ENCODE assay signal across 8 cellular contexts in the genomic region with DNA sequence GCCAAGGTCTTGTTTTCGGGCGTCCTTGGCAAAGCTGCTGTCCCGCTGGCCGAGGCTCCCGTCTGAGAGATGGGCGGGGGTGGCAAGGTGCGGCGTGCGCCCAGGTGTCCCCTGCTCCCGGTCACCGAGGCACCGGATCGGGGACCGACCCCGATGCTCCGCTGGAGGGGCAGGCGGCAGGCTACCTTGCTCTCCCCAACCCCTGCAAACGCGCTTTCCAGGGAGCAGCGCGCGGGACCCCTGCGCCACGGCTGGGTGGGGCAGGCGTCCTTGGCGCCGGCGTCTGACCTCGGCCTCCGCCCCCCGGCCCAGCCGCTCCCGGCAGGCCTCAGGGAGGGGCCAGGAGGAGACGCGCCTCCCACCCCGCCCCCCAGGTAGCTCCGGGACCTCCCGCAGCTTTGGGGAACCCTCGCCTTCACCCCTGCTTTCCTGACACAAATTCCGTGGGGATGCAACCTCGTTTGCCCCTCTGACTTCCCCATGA. TPM values are rescaled to one million over a fixed set of nuclear protein-coding genes. Genes with fewer than 3 reads are reported as not detected.
A peak's percentile ranks its signal among the peaks of the same experiment; 100 is the strongest.
DNase-seq lines count a peak whose midpoint lies in the region; ATAC-seq, FAIRE-seq and TF ChIP-seq lines count a peak whose summit lies in the region.

No MANE protein-coding gene starts in this region.

- DNase-seq in K562 (ENCODE audit: extremely low read depth in 1 of 4, low spot score in 3 of 4) = peak; percentile 54 to 70 (median 67)
- peak in 1 of 2 donors; percentile 48 for DNase-seq in memory B cell (ENCODE audit: low spot score in 2 of 2)
- DNase-seq in amygdala (lab: John Stamatoyannopoulos, UW) = no peak
- no peak for DNase-seq in DMS153 (lab: John Stamatoyannopoulos, UW)
- DNase-seq in NCI-H446 (lab: John Stamatoyannopoulos, UW) = no peak

- intact Hi-C loops in K562 (cut with micrococcal nuclease) = loop anchor here (1.0 to 5.0 kb wide), 3 partner anchors 13 to 38 kb away; a partner anchor contains a TSS

- peaks cover 54% of the 10 kb centered on the region for H3K79me2 ChIP-seq in DOHH2 (ENCODE audit: control insufficient read depth, low read length)
- H3K79me2 ChIP-seq in K562 (ENCODE audit: control insufficient read depth, insufficient read depth, low read length) = peaks cover 46% of the 10 kb centered on the region

- H3K27ac ChIP-seq in DOHH2 (ENCODE audit: low read depth, low read length) (peak overlapping the region; percentile 97), HUES6 (ENCODE audit: low read depth, low read length) (peak overlapping the region; percentile 91; the same call in 1 of the 2 replicates), K562 (ENCODE audit: extremely low read depth, low read depth, low read length) (peak overlapping the region; percentile 60)

- H3K4me3 ChIP-seq in DOHH2 (ENCODE audit: low read length) = peak overlapping the region; percentile 99
- peak overlapping the region; percentile 90 for H3K4me3 ChIP-seq in HUES6 (ENCODE audit: low read depth, low read length)
- peak overlapping the region; percentile 66 for H3K4me3 ChIP-seq in K562

- peak overlapping the region; percentile 98 for H3K4me3 Mint-ChIP-seq in memory B cell

- CTCF ChIA-PET in K562 (lab: Yijun Ruan, JAX; ENCODE audit: low intra/inter-chr PET ratio) = interaction anchor here (0.7 kb wide), 1 partner anchor 106 kb away, joined by 3 read pairs; no protein-coding TSS in a partner anchor

- no peaks in the 10 kb centered on the region for H3K27me3 Mint-ChIP-seq in memory B cell

- H3K9me2 ChIP-seq in DOHH2 (replicated peaks; ENCODE audit: control insufficient read depth, low read length) = no peaks in the 10 kb centered on the region

- H4K20me1 ChIP-seq in DOHH2 (ENCODE audit: control insufficient read depth, insufficient read depth, low read depth, low read length) = no peaks in the 10 kb centered on the region
- H4K20me1 ChIP-seq in K562 (replicated peaks; ENCODE audit: control insufficient read depth, insufficient read depth, low read length) = peaks cover 9% of the 10 kb centered on the region; the same call in 1 of the 2 replicates

- H3K27ac Mint-ChIP-seq in memory B cell = peak overlapping the region; percentile 91

- peaks cover 37% of the 10 kb centered on the region for H3K4me1 Mint-ChIP-seq in memory B cell

- in situ Hi-C loops in K562 (cut with MboI) = no loop called here

- H3K9me3 ChIP-seq in DOHH2 (ENCODE audit: control insufficient read depth, insufficient read depth, low read length) = no peaks in the 10 kb centered on the region
- H3K9me3 ChIP-seq in HUES6 (ENCODE audit: control insufficient read depth, insufficient read depth, low read depth, low read length) = 0 out of 2 replicates have a peak, but pooled peaks cover 4% of the 10 kb centered on the region
- no peaks in the 10 kb centered on the region for H3K9me3 ChIP-seq in K562 (replicated peaks; ENCODE audit: control insufficient read depth, insufficient read depth, low read depth, low read length)

- POLR2A ChIA-PET in K562 (lab: Yijun Ruan, JAX) = interaction anchor here (0.7 to 1.8 kb wide), 4 partner anchors 11 to 97 kb away, joined by 3 to 5 read pairs (median 4); no protein-coding TSS in a partner anchor

- peaks cover 46% of the 10 kb centered on the region for H3F3A ChIP-seq in DOHH2 (ENCODE audit: control insufficient read depth, insufficient read depth)

- WGBS in K562 (ENCODE audit: insufficient coverage, low coverage, missing lambda C conversion rate) = 0% methylated on average over 6 of the region's 41 CpGs

- no TSS peak for BruUV-seq in K562 (replicated peaks; lab: Mats Ljungman, UMichigan)

- H3K9me3 Mint-ChIP-seq in memory B cell = no peaks in the 10 kb centered on the region

- no peak for TF ChIP-seq RAD21 in K562 (CRISPR knock-in tag; conservative IDR thresholded peaks at IDR 0.05 in 1 of 2, IDR thresholded peaks at IDR 0.05 in 1 of 2)

- peaks cover 55% of the 10 kb centered on the region for H3K4me1 ChIP-seq in DOHH2 (ENCODE audit: control insufficient read depth, low read length)
- peaks cover 36% of the 10 kb centered on the region for H3K4me1 ChIP-seq in HUES6 (ENCODE audit: control insufficient read depth, insufficient read depth, low read length)
- H3K4me1 ChIP-seq in K562 (replicated peaks in 1 of 2; ENCODE audit: control insufficient read depth in 2 of 2, insufficient read depth in 2 of 2, low read length in 2 of 2) = peaks cover 31 to 49% of the 10 kb centered on the region in 2 experiments; a peak in 4 of 5 replicates

- H2AFZ ChIP-seq in K562 (ENCODE audit: low read depth, low read length) = peak overlapping the region; percentile 80

- H3K36me3 ChIP-seq in DOHH2 (ENCODE audit: control insufficient read depth, low read length) = peaks cover 42% of the 10 kb centered on the region
- no peaks in the 10 kb centered on the region for H3K36me3 ChIP-seq in HUES6 (ENCODE audit: control insufficient read depth, insufficient read depth, low read length)
- H3K36me3 ChIP-seq in K562 (ENCODE audit: control insufficient read depth, insufficient read depth, low read length) = no peaks in the 10 kb centered on the region

- H3K27me3 ChIP-seq in DOHH2 (ENCODE audit: control insufficient read depth, low read length) (no peaks in the 10 kb centered on the region), HUES6 (ENCODE audit: control insufficient read depth, insufficient read depth, low read length) (no peaks in the 10 kb centered on the region), K562 (ENCODE audit: control insufficient read depth in 2 of 2, insufficient read depth in 2 of 2, low read length in 2 of 2) (no peaks in the 10 kb centered on the region)

- TF ChIP-seq POLR2A in K562 (conservative IDR thresholded peaks at IDR 0.05) = no peak

- H3K4me2 ChIP-seq in DOHH2 (ENCODE audit: low read length) (peak overlapping the region; percentile 96), K562 (ENCODE audit: insufficient read depth, low read length) (peak overlapping the region; percentile 86)

- no peak for FAIRE-seq in K562 (lab: Jason Lieb, UNC)

- ATAC-seq in K562 = peak; percentile 60
- no peak for ATAC-seq in memory B cell (ENCODE audit: low read depth)
- ATAC-seq in GM18520 (IDR thresholded peaks at IDR 0.05; ENCODE audit: unreplicated experiment) = no peak

- peaks cover 2% of the 10 kb centered on the region for H3K36me3 Mint-ChIP-seq in memory B cell

- no peak for TF ChIP-seq EP300 in K562 (IDR thresholded peaks at IDR 0.05; ENCODE audit: low read length)

- H3K9ac ChIP-seq in HUES6 (ENCODE audit: low read length) (peak overlapping the region; percentile 85), K562 (ENCODE audit: insufficient read depth in 1 of 2, low read depth in 2 of 2, low read length in 2 of 2) (peak overlapping the region; percentile 70 to 96)

- H3K9me1 ChIP-seq in K562 (ENCODE audit: control insufficient read depth, insufficient read depth, low read length) = peaks cover 3% of the 10 kb centered on the region

- TF ChIP-seq CTCF in DOHH2 (IDR thresholded peaks at IDR 0.05; ENCODE audit: low read depth, low read length, poor library complexity, severe bottlenecking) (no peak), K562 (IDR thresholded peaks at IDR 0.05 in 2 of 3, conservative IDR thresholded peaks at IDR 0.05 in 1 of 3; ENCODE audit: insufficient read depth in 2 of 3, low read depth in 1 of 3, low read length in 3 of 3) (no peak)

RNA-seq across cellular contexts. Expression of a gene that starts 0.6 kb away (rescaled TPM):
- 7.7 and 21.3 TPM in 2 replicates for total RNA-seq in K562 (2011; cell fraction: chromatin; rRNA removed; ENCODE audit: low replicate concordance)
- 14.7 and 14.9 TPM in 2 replicates for total RNA-seq in K562 (2011; cell fraction: nucleolus; rRNA removed)
- total RNA-seq in K562 (2011; cell fraction: nucleoplasm; rRNA removed) = 10.3 and 11.8 TPM in 2 replicates
- total RNA-seq in K562 (2014; rRNA removed) = 6.4 and 7.1 TPM in 2 replicates
- 0.73 and 1.2 TPM in 2 replicates for total RNA-seq in K562 (2014; rRNA removed; fragmentation: Illumina TruSeq; extraction: Trizol)
- total RNA-seq in K562 (2015; rRNA removed; fragmentation: Illumina TruSeq; extraction: Trizol) = 2.4 TPM in 2 replicates
- total RNA-seq in K562 (2021) = 6.6 and 7.0 TPM in 2 replicates
- 3.4 and 3.5 TPM in 2 replicates for polyA plus RNA-seq in K562 (2011; rRNA removed)
- polyA plus RNA-seq in K562 (2011; cell fraction: cytosol; rRNA removed) = 3.6 and 8.3 TPM in 2 replicates
- polyA plus RNA-seq in K562 (2011; cell fraction: nucleus; rRNA removed) = 7.7 and 13.0 TPM in 2 replicates
- 3.4 and 4.5 TPM in 2 replicates for polyA plus RNA-seq in K562 (2012)
- 1.8 and 3.2 TPM in 2 replicates for polyA plus RNA-seq in K562 (2014; fragmentation: Illumina TruSeq; extraction: Trizol)
- under 1 TPM; 0.06 to 0.10 TPM for polyA plus RNA-seq in K562 (2014; fragmentation: Nextera tagmentation; extraction: Ambion mirVana)
- polyA plus RNA-seq in K562 (2014; rRNA removed) = 4.0 and 4.7 TPM in 2 replicates
- polyA minus RNA-seq in K562 (2011; rRNA and poly(A)+ RNA removed) = 1.9 and 3.2 TPM in 2 replicates
- polyA minus RNA-seq in K562 (2011; cell fraction: cytosol; rRNA and poly(A)+ RNA removed) = 4.7 and 5.6 TPM in 2 replicates
- 7.0 and 7.4 TPM in 2 replicates for polyA minus RNA-seq in K562 (2011; cell fraction: nucleus; rRNA and poly(A)+ RNA removed)

RNA-seq across cellular contexts. Expression of a gene that starts 16.9 kb away (rescaled TPM):
- 123 and 227 TPM in 2 replicates for total RNA-seq in K562 (2011; cell fraction: chromatin; rRNA removed; ENCODE audit: low replicate concordance)
- total RNA-seq in K562 (2011; cell fraction: nucleolus; rRNA removed) = 112 and 125 TPM in 2 replicates
- 135 and 197 TPM in 2 replicates for total RNA-seq in K562 (2011; cell fraction: nucleoplasm; rRNA removed)
- total RNA-seq in K562 (2014; rRNA removed) (37.0 and 39.0 TPM in 2 replicates), K562 (2014; rRNA removed; fragmentation: Illumina TruSeq; extraction: Trizol) (16.9 and 21.1 TPM in 2 replicates), K562 (2015; rRNA removed; fragmentation: Illumina TruSeq; extraction: Trizol) (19.2 and 20.3 TPM in 2 replicates), K562 (2021) (53.6 and 54.8 TPM in 2 replicates)
- polyA plus RNA-seq in K562 (2011; rRNA removed) (54.3 and 57.0 TPM in 2 replicates), K562 (2014; fragmentation: Illumina TruSeq; extraction: Trizol) (28.3 and 36.1 TPM in 2 replicates), K562 (2014; fragmentation: Nextera tagmentation; extraction: Ambion mirVana) (1 to 10 TPM; 2.6 to 4.4 TPM), K562 (2014; rRNA removed) (44.3 and 45.0 TPM in 2 replicates)
- polyA plus RNA-seq in K562 (2011; cell fraction: cytosol; rRNA removed) = 52.6 and 79.7 TPM in 2 replicates
- 95.5 and 159 TPM in 2 replicates for polyA plus RNA-seq in K562 (2011; cell fraction: nucleus; rRNA removed)
- polyA plus RNA-seq in K562 (2012) = 47.6 and 49.2 TPM in 2 replicates
- 39.4 and 55.6 TPM in 2 replicates for polyA minus RNA-seq in K562 (2011; rRNA and poly(A)+ RNA removed)
- 23.1 and 24.5 TPM in 2 replicates for polyA minus RNA-seq in K562 (2011; cell fraction: cytosol; rRNA and poly(A)+ RNA removed)
- polyA minus RNA-seq in K562 (2011; cell fraction: nucleus; rRNA and poly(A)+ RNA removed) = 43.0 and 45.6 TPM in 2 replicates

RNA-seq across cellular contexts. Expression of a gene that starts 39.8 kb away (rescaled TPM):
- 43.3 and 92.9 TPM in 2 replicates for total RNA-seq in K562 (2011; cell fraction: chromatin; rRNA removed; ENCODE audit: low replicate concordance)
- 96.6 and 97.4 TPM in 2 replicates for total RNA-seq in K562 (2011; cell fraction: nucleolus; rRNA removed)
- total RNA-seq in K562 (2011; cell fraction: nucleoplasm; rRNA removed) = 76.8 and 91.9 TPM in 2 replicates
- total RNA-seq in K562 (2014; rRNA removed) (559 and 622 TPM in 2 replicates), K562 (2014; rRNA removed; fragmentation: Illumina TruSeq; extraction: Trizol) (128 and 144 TPM in 2 replicates), K562 (2015; rRNA removed; fragmentation: Illumina TruSeq; extraction: Trizol) (255 and 258 TPM in 2 replicates), K562 (2021) (304 and 309 TPM in 2 replicates)
- polyA plus RNA-seq in K562 (2011; rRNA removed) (140 and 146 TPM in 2 replicates), K562 (2014; fragmentation: Illumina TruSeq; extraction: Trizol) (143 and 312 TPM in 2 replicates), K562 (2014; fragmentation: Nextera tagmentation; extraction: Ambion mirVana) (100 to 1,000 TPM in 1 of 2 experiments, 10 to 100 TPM in 1; 52.8 to 124 TPM), K562 (2014; rRNA removed) (302 and 369 TPM in 2 replicates)
- 191 and 212 TPM in 2 replicates for polyA plus RNA-seq in K562 (2011; cell fraction: cytosol; rRNA removed)
- polyA plus RNA-seq in K562 (2011; cell fraction: nucleus; rRNA removed) = 106 and 110 TPM in 2 replicates
- 178 and 294 TPM in 2 replicates for polyA plus RNA-seq in K562 (2012)
- 66.3 and 75.7 TPM in 2 replicates for polyA minus RNA-seq in K562 (2011; rRNA and poly(A)+ RNA removed)
- 79.6 and 136 TPM in 2 replicates for polyA minus RNA-seq in K562 (2011; cell fraction: cytosol; rRNA and poly(A)+ RNA removed)
- polyA minus RNA-seq in K562 (2011; cell fraction: nucleus; rRNA and poly(A)+ RNA removed) = 44.0 and 63.9 TPM in 2 replicates

Comparison
In these comparisons a context has a peak if more than half of its experiments do, and no peak if none do; other contexts are left out.
1. DNase-seq: peak in K562 (4 of 4); none in amygdala (0 of 56), DMS153 (single experiment) and NCI-H446 (0 of 2).
2. Peak in every context shown above with its lines, with median percentiles within 50 percentile points of each other: H3K27ac ChIP-seq and H3K4me3 ChIP-seq.